Comparison of ENCODE assay signal across 8 cellular contexts in the genomic region with DNA sequence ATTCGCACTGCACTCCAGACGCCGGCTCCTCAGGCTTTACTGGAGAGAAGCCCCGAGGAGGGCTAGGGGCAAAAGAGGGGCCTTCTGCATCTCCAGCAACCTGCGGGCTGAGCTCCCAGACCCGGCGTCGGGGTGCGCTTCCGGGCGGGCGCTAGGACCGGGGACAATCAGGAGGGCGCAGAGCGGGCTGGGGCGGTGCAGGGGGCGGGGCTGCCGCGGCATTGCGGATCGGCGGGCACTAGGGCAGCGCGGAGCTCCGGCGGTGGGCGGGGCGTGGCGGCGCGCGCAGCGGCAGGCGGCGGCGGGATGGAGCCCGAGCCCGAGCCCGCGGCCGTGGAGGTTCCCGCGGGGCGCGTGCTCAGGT. TPM values are rescaled to one million over a fixed set of nuclear protein-coding genes. Genes with fewer than 3 reads are reported as not detected.
DNase-seq lines count a peak whose midpoint lies in the region; ATAC-seq and TF ChIP-seq lines count a peak whose summit lies in the region.

Gene TSEN54, plus strand, starts transcription at position 274 of the 364 bp plus-strand sequence. Its CDS starts 33 bp downstream, at position 307.

- no peaks in the 10 kb centered on the region for H3K9me3 ChIP-seq in BE2C
- H3K9me3 ChIP-seq in liver (ENCODE audit: control insufficient read depth in 4 of 4, low read length in 3 of 4), result no peaks in the 10 kb centered on the region

- peak within 1 kb of the TSS; percentile 63 to 88 for H3K27ac ChIP-seq in liver (ENCODE audit: low read depth in 1 of 2, low read length in 2 of 2)

- ATAC-seq in GM19351 (IDR thresholded peaks at IDR 0.05; ENCODE audit: unreplicated experiment) (peak; percentile 74), HG03565 (IDR thresholded peaks at IDR 0.05; ENCODE audit: unreplicated experiment) (peak; percentile 41)

- TF ChIP-seq CTCF in BE2C (IDR thresholded peaks at IDR 0.05; ENCODE audit: low read depth, low read length) (no peak), liver (IDR thresholded peaks at IDR 0.05; ENCODE audit: low read depth, low read length, missing input control) (no peak)

- peak within 1 kb of the TSS in 1 of 2 donors; percentile 61 for H3K9ac ChIP-seq in liver (ENCODE audit: low read depth in 1 of 2, low read length in 2 of 2)

- no peaks in the 10 kb centered on the region for H3K27me3 ChIP-seq in BE2C
- no peaks in the 10 kb centered on the region for H3K27me3 ChIP-seq in liver (ENCODE audit: control insufficient read depth in 4 of 4, insufficient read depth in 4 of 4, low read length in 3 of 4)

- TF ChIP-seq RAD21 in liver (IDR thresholded peaks at IDR 0.05), result no peak

- H3K4me3 ChIP-seq in BE2C (ENCODE audit: low read depth, low read length), result peak within 1 kb of the TSS; percentile 88
- peak within 1 kb of the TSS; percentile 81 to 89 (median 84) for H3K4me3 ChIP-seq in liver (ENCODE audit: low read depth in 1 of 3, low read length in 3 of 3)

- H3K4me1 ChIP-seq in BE2C, result no peaks in the 10 kb centered on the region
- H3K4me1 ChIP-seq in liver (ENCODE audit: control insufficient read depth in 4 of 4, insufficient read depth in 4 of 4, low read length in 3 of 4), result peaks cover 7 to 56% (median 46%) of the 10 kb centered on the region in 4 donors

- DNase-seq in BE2C (peak; percentile 98), NCI-H82 (lab: John Stamatoyannopoulos, UW) (peak; percentile 95), dermis blood vessel endothelial cell (peak; percentile 89)
- peak; percentile 96 to 97 for DNase-seq in activated CD4-positive, alpha-beta T cell treated with anti-CD3 and anti-CD28 coated beads, Interleukin-2, amount 50 U/mL, for 48 hours
- DNase-seq in stimulated activated CD4-positive, alpha-beta T cell treated with anti-CD3 and anti-CD28 coated beads, Interleukin-4, amount 100 ng/mL, for 24 hours, result peak; percentile 95

- WGBS in liver, result 1% methylated on average over 45 of the region's 45 CpGs

- peaks cover 7% of the 10 kb centered on the region for H3K36me3 ChIP-seq in BE2C
- no peaks in the 10 kb centered on the region for H3K36me3 ChIP-seq in liver (ENCODE audit: control insufficient read depth in 4 of 4, insufficient read depth in 3 of 4, low read depth in 1 of 4, low read length in 3 of 4)

TF ChIP-seq in liver, 16 proteins besides CTCF, POLR2A, EP300 and RAD21:
- TF ChIP-seq SP1 (IDR thresholded peaks at IDR 0.05) (peak; percentile 14), JUND (IDR thresholded peaks at IDR 0.05) (no peak), FOXA2 (IDR thresholded peaks at IDR 0.05) (no peak), MAX (IDR thresholded peaks at IDR 0.05) (peak; percentile 40), REST (IDR thresholded peaks at IDR 0.05) (no peak)
- TF ChIP-seq, protein P1, sequence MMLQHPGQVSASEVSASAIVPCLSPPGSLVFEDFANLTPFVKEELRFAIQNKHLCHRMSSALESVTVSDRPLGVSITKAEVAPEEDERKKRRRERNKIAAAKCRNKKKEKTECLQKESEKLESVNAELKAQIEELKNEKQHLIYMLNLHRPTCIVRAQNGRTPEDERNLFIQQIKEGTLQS (IDR thresholded peaks at IDR 0.05), result no peak

RNA-seq across cellular contexts. Expression of gene TSEN54, which starts in this region (rescaled TPM):
- 71.6 TPM for polyA plus RNA-seq in BE2C (2012; ENCODE audit: insufficient read depth, insufficient read length, low read depth)
- total RNA-seq in dermis blood vessel endothelial cell, result 14.5 and 16.8 TPM in 2 replicates
- total RNA-seq in liver, result 10 to 100 TPM; 10.8 to 15.1 TPM
- polyA plus RNA-seq in liver, result 10 to 100 TPM in 1 of 2 donors, 1 to 10 TPM in 1; 9.1 to 13.9 TPM

Comparison
In these comparisons a context has a peak if more than half of its experiments do, and no peak if none do; other contexts are left out.
1. Peak in every context shown above with its lines: DNase-seq, ATAC-seq, H3K4me3 ChIP-seq and H3K27ac ChIP-seq.